Comparison of ENCODE assay signal across 16 cellular contexts in the genomic region with DNA sequence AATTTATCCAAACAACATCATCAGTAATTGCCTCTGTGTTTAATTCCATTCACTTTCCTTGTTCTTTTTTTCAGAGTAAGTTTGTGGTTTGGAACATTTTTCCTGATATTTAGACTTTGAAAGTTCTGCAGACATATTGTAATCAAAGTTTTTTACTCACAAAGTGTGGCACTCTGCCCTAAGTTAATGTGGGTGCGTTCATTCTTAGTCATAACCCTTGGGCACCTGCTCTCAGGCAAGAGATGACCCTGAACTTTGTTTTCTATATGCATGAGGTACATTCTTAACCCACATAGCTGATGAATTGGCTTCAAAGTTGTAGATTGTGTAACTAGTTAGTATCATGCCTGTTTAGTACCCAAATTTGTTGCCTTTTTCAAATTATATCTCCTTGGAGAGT.
DNase-seq lines count a peak whose midpoint lies in the region; ATAC-seq, FAIRE-seq and TF ChIP-seq lines count a peak whose summit lies in the region.
"Had no signal": no experiment of that assay in that cellular context is flagged by ENCODE, and none has a peak within 500 bp of the region (broad histone marks: within the 10 kb centered on the region; RNA-seq: fewer than 3 reads in every experiment).

No MANE protein-coding gene starts in this region.

- no peak overlapping the region for H3K4me3 ChIP-seq in PC-3 (ENCODE audit: low read length)
- no peak overlapping the region for H3K4me3 ChIP-seq in bronchial epithelial cell (ENCODE audit: low read depth, low read length)
- no peak overlapping the region for H3K4me3 ChIP-seq in keratinocyte (ENCODE audit: control insufficient read depth in 2 of 3, extremely low read depth in 1 of 3, insufficient read depth in 2 of 3, low read depth in 1 of 3, low read length in 3 of 3)
- H3K4me3 ChIP-seq in body of pancreas: no peak overlapping the region

- TF ChIP-seq CTCF in PC-3 (conservative IDR thresholded peaks at IDR 0.05; ENCODE audit: low read depth, low read length): no peak
- no peak for TF ChIP-seq CTCF in bronchial epithelial cell (IDR thresholded peaks at IDR 0.05; ENCODE audit: insufficient read depth, low read length, severe bottlenecking)
- TF ChIP-seq CTCF in keratinocyte (optimal IDR thresholded peaks at IDR 0.05 in 1 of 3, IDR thresholded peaks at IDR 0.05 in 1 of 3, conservative IDR thresholded peaks at IDR 0.05 in 1 of 3; ENCODE audit: extremely low read depth in 1 of 3, insufficient read depth in 2 of 3, low read length in 3 of 3): no peak
- TF ChIP-seq CTCF in body of pancreas (IDR thresholded peaks at IDR 0.05): no peak

- dilution Hi-C loops in keratinocyte (cut with MboI; ENCODE audit: extremely low pct_ligation_motif_present, low sequenced_read_pairs): no loop called here

- no peaks in the 10 kb centered on the region for H3K27me3 ChIP-seq in PC-3 (ENCODE audit: low read length)
- H3K27me3 ChIP-seq in bronchial epithelial cell (ENCODE audit: control insufficient read depth, insufficient read depth, low read length): no peaks in the 10 kb centered on the region
- H3K27me3 ChIP-seq in keratinocyte (ENCODE audit: control insufficient read depth, extremely low read depth, insufficient read depth, low read length): no peaks in the 10 kb centered on the region
- H3K27me3 ChIP-seq in body of pancreas: no peaks in the 10 kb centered on the region

- peak overlapping the region; percentile 40 for H3K27ac ChIP-seq in PC-3 (ENCODE audit: low read length)
- H3K27ac ChIP-seq in keratinocyte (ENCODE audit: control insufficient read depth, insufficient read depth, low read length): no peak overlapping the region
- no peak overlapping the region for H3K27ac ChIP-seq in body of pancreas
- H3K27ac ChIP-seq: C4-2B had no signal

- no TSS peak for BruUV-seq in PC-3 (replicated peaks; lab: Mats Ljungman, UMichigan)

- peaks cover 17% of the 10 kb centered on the region for H3K4me1 ChIP-seq in PC-3 (ENCODE audit: insufficient read depth, low read length)
- H3K4me1 ChIP-seq in keratinocyte (ENCODE audit: control insufficient read depth, extremely low read depth, insufficient read depth, low read length): no peaks in the 10 kb centered on the region
- H3K4me1 ChIP-seq in body of pancreas: no peaks in the 10 kb centered on the region

- no peak overlapping the region for H2AFZ ChIP-seq in PC-3 (ENCODE audit: low read length)
- H2AFZ ChIP-seq in keratinocyte (ENCODE audit: control insufficient read depth, low read length): no peak overlapping the region

- no peak for TF ChIP-seq POLR2A in body of pancreas (IDR thresholded peaks at IDR 0.05)

- H3K9ac ChIP-seq in PC-3 (ENCODE audit: low read length) (no peak overlapping the region), keratinocyte (ENCODE audit: control insufficient read depth, extremely low read depth, insufficient read depth, low read length) (no peak overlapping the region)

- H3K9me1 ChIP-seq in keratinocyte (ENCODE audit: control insufficient read depth, extremely low read depth, insufficient read depth, low read length): no peaks in the 10 kb centered on the region

- peak; percentile 97 for ATAC-seq in PC-3
- no peak for ATAC-seq in body of pancreas

- H3K36me3 ChIP-seq in PC-3 (ENCODE audit: low read depth, low read length) (no peaks in the 10 kb centered on the region), bronchial epithelial cell (ENCODE audit: control insufficient read depth, insufficient read depth, low read length) (no peaks in the 10 kb centered on the region), keratinocyte (ENCODE audit: control insufficient read depth in 2 of 2, extremely low read depth in 1 of 2, insufficient read depth in 2 of 2, low read length in 2 of 2) (no peaks in the 10 kb centered on the region), body of pancreas (replicated peaks in 1 of 2; ENCODE audit: insufficient read depth in 1 of 2, low read depth in 2 of 2) (no peaks in the 10 kb centered on the region)

- CTCF ChIA-PET in PC-3 (lab: Charles Lee): interaction anchor here (0.6 kb wide), 1 partner anchor 9 kb away, joined by 8 read pairs; no protein-coding TSS in a partner anchor

- DNase-seq in HPDE6-E6E7 (ENCODE audit: extremely low spot score) (peak; percentile 23), PC-3 (peak; percentile 84), bronchial epithelial cell (ENCODE audit: low read depth) (peak; percentile 71), keratinocyte (ENCODE audit: low read depth, low spot score) (peak; percentile 9), cortex of kidney (lab: John Stamatoyannopoulos, UW) (no peak), body of pancreas (no peak)
- no peak for DNase-seq in stimulated activated CD4-positive, alpha-beta T cell treated with anti-CD3 and anti-CD28 coated beads, Interleukin-1b, Interleukin-23, amount 100 ng/mL, for 48 hours
- DNase-seq: Kasumi-1, NCI-H1417 treated with DMSO at 0.1 percent for 48 hours, NCI-H1930, NCI-H2171 treated with DMSO at 0.1 percent for 48 hours, NCI-H446 treated with DMSO at 0.1 percent for 48 hours, NCI-H774 had no signal

- no peaks in the 10 kb centered on the region for H3K9me3 ChIP-seq in PC-3 (ENCODE audit: low read length)
- no peaks in the 10 kb centered on the region for H3K9me3 ChIP-seq in keratinocyte (ENCODE audit: control insufficient read depth, low read depth, low read length)
- no peaks in the 10 kb centered on the region for H3K9me3 ChIP-seq in body of pancreas

- POLR2A ChIA-PET in PC-3 (lab: Charles Lee; ENCODE audit: unreplicated experiment): no interaction called here

- FAIRE-seq in bronchial epithelial cell (lab: Jason Lieb, UNC): no peak
- FAIRE-seq in keratinocyte (lab: Jason Lieb, UNC): peak; percentile 71
- FAIRE-seq: GM12892, H1 had no signal

- no peaks in the 10 kb centered on the region for H4K20me1 ChIP-seq in PC-3 (ENCODE audit: low read length)
- H4K20me1 ChIP-seq in keratinocyte (ENCODE audit: control insufficient read depth, extremely low read depth, insufficient read depth, low read length): no peaks in the 10 kb centered on the region

- H3K4me2 ChIP-seq in PC-3 (ENCODE audit: low read length) (peak overlapping the region; percentile 48), keratinocyte (ENCODE audit: control insufficient read depth, extremely low read depth, insufficient read depth, low read depth, low read length) (no peak overlapping the region)

- intact Hi-C loops in PC-3 (cut with micrococcal nuclease) (no loop called here), body of pancreas (cut with DNase I) (no loop called here)

- H3K79me2 ChIP-seq in PC-3 (ENCODE audit: low read length): no peaks in the 10 kb centered on the region
- H3K79me2 ChIP-seq in keratinocyte (ENCODE audit: control insufficient read depth, insufficient read depth, low read length): no peaks in the 10 kb centered on the region

- H3K9me2 ChIP-seq in PC-3 (replicated peaks; ENCODE audit: low read length): no peaks in the 10 kb centered on the region

- 18 to 21% methylated on average over 1 of the region's 1 CpG for WGBS in body of pancreas, 2 donors

- no peaks in the 10 kb centered on the region for H3F3A ChIP-seq in PC-3 (ENCODE audit: low read length, unreplicated experiment)

Comparison
In these comparisons a context has a peak if more than half of its experiments do, and no peak if none do; other contexts are left out.
1. DNase-seq: peak in HPDE6-E6E7 (single experiment), PC-3 (single experiment), bronchial epithelial cell (single experiment) and keratinocyte (single experiment); none in cortex of kidney (single experiment), body of pancreas (0 of 4) and stimulated activated CD4-positive, alpha-beta T cell treated with anti-CD3 and anti-CD28 coated beads, Interleukin-1b, Interleukin-23, amount 100 ng/mL, for 48 hours (single experiment).